In genomic region chr11:103202048-103202651, GRCh38 we compare ENCODE assay signal across 8 cellular contexts.
DNase-seq lines count a peak whose midpoint lies in the region; ATAC-seq and TF ChIP-seq lines count a peak whose summit lies in the region.

No MANE protein-coding gene starts in this region.

- no peaks in the 10 kb centered on the region for H3K9me3 Mint-ChIP-seq in endodermal cell

- H3K4me1 ChIP-seq in endodermal cell (ENCODE audit: control insufficient read depth, insufficient read depth, low read length) = no peaks in the 10 kb centered on the region

- H3K4me1 Mint-ChIP-seq in endodermal cell = no peaks in the 10 kb centered on the region

- peaks cover 10% of the 10 kb centered on the region for H3K36me3 Mint-ChIP-seq in endodermal cell (ENCODE audit: low read depth)

- no peaks in the 10 kb centered on the region for H3K9me3 ChIP-seq in endodermal cell (ENCODE audit: control insufficient read depth, low read length)

- no peak overlapping the region for H3K27ac Mint-ChIP-seq in endodermal cell

- no peak overlapping the region for H3K9ac ChIP-seq in endodermal cell (ENCODE audit: extremely low read depth, low read length, poor library complexity, severe bottlenecking)

- H3K27me3 ChIP-seq in endodermal cell (ENCODE audit: control insufficient read depth, insufficient read depth, low read length, poor library complexity, severe bottlenecking) = no peaks in the 10 kb centered on the region

- H3K27ac ChIP-seq in endodermal cell (ENCODE audit: low read depth, low read length) = no peak overlapping the region

- TF ChIP-seq CTCF in endodermal cell (conservative IDR thresholded peaks at IDR 0.05) = peak; percentile 75

- peak; percentile 4 for DNase-seq in NCI-H2196 (lab: John Stamatoyannopoulos, UW; ENCODE audit: unreplicated experiment)
- DNase-seq in NCI-H2196 treated with DMSO at 0.1 percent for 48 hours (lab: John Stamatoyannopoulos, UW; ENCODE audit: unreplicated experiment) = no peak
- peak; percentile 3 for DNase-seq in NCI-H82 treated with DMSO at 0.1 percent for 48 hours (lab: John Stamatoyannopoulos, UW; ENCODE audit: unreplicated experiment)
- no peak for DNase-seq in endodermal cell
- peak; percentile 50 for DNase-seq in renal cortical epithelial cell (ENCODE audit: low read depth)
- DNase-seq in anterior cingulate cortex (lab: John Stamatoyannopoulos, UW) = no peak
- no peak for DNase-seq in NCI-H128 (lab: John Stamatoyannopoulos, UW; ENCODE audit: unreplicated experiment)

- H3K36me3 ChIP-seq in endodermal cell (ENCODE audit: control insufficient read depth, insufficient read depth, low read length) = peaks cover 43% of the 10 kb centered on the region

- 88% methylated on average over 1 to 2 of the region's 3 CpGs for WGBS in endodermal cell (ENCODE audit: insufficient coverage in 1 of 2, insufficient read length in 1 of 2), 2 experiments

- ATAC-seq in GM19328 (IDR thresholded peaks at IDR 0.05; ENCODE audit: unreplicated experiment) = no peak

- H3K4me3 Mint-ChIP-seq in endodermal cell = no peak overlapping the region

- no peak overlapping the region for H3K4me3 ChIP-seq in endodermal cell (ENCODE audit: low read length)

- H3K27me3 Mint-ChIP-seq in endodermal cell (ENCODE audit: insufficient read depth) = no peaks in the 10 kb centered on the region

Comparison
In these comparisons a context has a peak if more than half of its experiments do, and no peak if none do; other contexts are left out.
1. DNase-seq: peak in NCI-H2196 (single experiment), NCI-H82 treated with DMSO at 0.1 percent for 48 hours (single experiment) and renal cortical epithelial cell (single experiment); none in NCI-H2196 treated with DMSO at 0.1 percent for 48 hours (single experiment), endodermal cell (single experiment), anterior cingulate cortex (0 of 58) and NCI-H128 (single experiment).